ENCODE assay signal across 34 cellular contexts in the genomic region with DNA sequence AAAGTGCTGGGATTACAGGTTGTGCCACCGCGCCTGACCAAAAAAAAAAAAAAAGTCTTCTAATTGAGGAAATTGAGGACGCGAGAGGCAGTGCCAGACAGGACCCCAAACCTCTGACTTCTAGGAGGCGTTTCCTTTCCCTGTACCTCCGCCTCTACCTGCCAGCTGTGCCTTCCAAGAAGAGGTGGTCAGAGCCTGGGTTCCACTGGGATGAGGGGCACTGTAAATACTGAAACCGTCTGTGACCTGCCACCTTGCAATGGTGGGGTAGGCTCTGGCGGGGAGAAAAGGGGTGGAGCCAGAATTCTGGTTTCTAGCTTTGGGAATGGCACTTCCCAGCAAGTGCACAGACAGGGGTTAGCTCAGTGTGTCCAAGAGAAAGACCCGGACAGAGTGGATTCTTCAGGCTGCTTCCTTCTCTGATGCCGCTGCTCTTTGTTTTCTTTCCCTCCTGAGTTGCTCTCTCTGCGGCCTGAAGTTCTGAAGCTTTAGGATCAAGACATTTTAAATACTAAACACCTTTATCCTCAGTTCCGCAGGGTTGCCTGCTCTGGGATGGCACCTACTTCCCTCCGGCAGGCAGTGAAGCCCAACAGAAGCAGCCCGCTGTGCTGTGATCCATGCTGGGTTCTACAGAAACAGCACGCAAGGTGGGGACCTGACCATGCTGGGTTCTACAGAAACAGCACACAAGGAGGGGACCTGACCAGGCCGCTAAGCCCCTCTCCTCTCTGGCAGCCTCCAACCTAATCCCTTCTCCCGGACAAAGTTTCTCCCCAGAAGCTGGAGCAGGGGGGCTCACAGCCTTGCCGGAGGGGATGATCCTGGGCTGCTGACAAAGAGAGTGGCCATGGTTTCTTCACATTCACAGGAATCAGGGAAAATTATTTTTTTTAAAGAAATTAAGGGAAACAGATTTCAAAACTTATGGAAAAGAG.
DNase-seq lines count a peak whose midpoint lies in the region; ATAC-seq and TF ChIP-seq lines count a peak whose summit lies in the region.
"Had no signal": no experiment of that assay in that cellular context is flagged by ENCODE, and none has a peak within 500 bp of the region (broad histone marks: within the 10 kb centered on the region; RNA-seq: fewer than 3 reads in every experiment).

No MANE protein-coding gene starts in this region.

- H4K5ac ChIP-seq in mesendoderm (ENCODE audit: low read length) = no peak overlapping the region

- no peak overlapping the region for H3K23ac ChIP-seq in mesendoderm (ENCODE audit: low read length)

- H3K9ac ChIP-seq in mesendoderm (ENCODE audit: low read length) = no peak overlapping the region
- H3K9ac ChIP-seq: parathyroid adenoma had no signal

- H3K4ac ChIP-seq in mesendoderm (ENCODE audit: low read depth, low read length) = no peak overlapping the region

- intact Hi-C loops in heart left ventricle (cut with DNase I) = loop anchor here in 7 of 10 donors (2.0 to 5.0 kb wide), 7 partner anchors 42 to 278 kb away; partner anchors contain the start of gene ANKH (in 4 of the 7)

- no peaks in the 10 kb centered on the region for H3K9me3 ChIP-seq in cardiac muscle cell (ENCODE audit: low read depth)
- H3K9me3 ChIP-seq in heart left ventricle = no peaks in the 10 kb centered on the region
- H3K9me3 ChIP-seq: A549, breast epithelium, esophagus squamous epithelium, lower lobe of right lung, right atrium auricular region, stomach, tibial nerve had no signal

- no peak overlapping the region for H3K4me3 ChIP-seq in cardiac muscle cell
- no peak overlapping the region for H3K4me3 ChIP-seq in heart left ventricle
- no peak overlapping the region for H3K4me3 ChIP-seq in mesendoderm (ENCODE audit: low read length)
- H3K4me3 ChIP-seq: A549, breast epithelium, coronary artery, esophagus squamous epithelium, lower lobe of right lung, PC-9, right atrium auricular region, smooth muscle cell, stomach, tibial nerve had no signal

- H3K36me3 Mint-ChIP-seq in brain = peaks cover 49% of the 10 kb centered on the region
- peaks cover 2 to 25% of the 10 kb centered on the region in 2 donors for H3K36me3 Mint-ChIP-seq in stimulated activated naive B cell treated with anti-CD40 and anti-IgM and Interleukin-4, amounts not matched to agents 10 μg/mL and 1 μg/mL and 100 μg/mL, for 72 hours
- H3K36me3 Mint-ChIP-seq: natural killer cell treated with Interleukin-12 subunit alpha and Interleukin-12 subunit beta and Interleukin-15 and Interleukin-18, amount 100 ng/mL, for 72 hours had no signal

- no peaks in the 10 kb centered on the region for H3K9me3 Mint-ChIP-seq in brain
- no peaks in the 10 kb centered on the region for H3K9me3 Mint-ChIP-seq in stimulated activated naive B cell treated with anti-CD40 and anti-IgM and Interleukin-4, amounts not matched to agents 10 μg/mL and 1 μg/mL and 100 μg/mL, for 72 hours
- H3K9me3 Mint-ChIP-seq: activated naive CD4-positive, alpha-beta T cell treated with anti-CD3 and anti-CD28 coated beads, Interleukin-2, amount 50 U/mL, for 72 hours; CD4-positive, alpha-beta memory T cell; natural killer cell treated with Interleukin-12 subunit alpha and Interleukin-12 subunit beta and Interleukin-15 and Interleukin-18, amount 100 ng/mL, for 72 hours had no signal

- H3K27me3 ChIP-seq in cardiac muscle cell (no peaks in the 10 kb centered on the region), heart left ventricle (no peaks in the 10 kb centered on the region), mesendoderm (ENCODE audit: insufficient read depth, low read length, poor library complexity) (no peaks in the 10 kb centered on the region)
- H3K27me3 ChIP-seq: breast epithelium, esophagus squamous epithelium, foreskin keratinocyte, right atrium auricular region, stomach, tibial nerve had no signal

- H3K4me3 Mint-ChIP-seq in brain = no peak overlapping the region
- H3K4me3 Mint-ChIP-seq in stimulated activated naive B cell treated with anti-CD40 and anti-IgM and Interleukin-4, amounts not matched to agents 10 μg/mL and 1 μg/mL and 100 μg/mL, for 72 hours = no peak overlapping the region
- H3K4me3 Mint-ChIP-seq: CD4-positive, alpha-beta memory T cell; natural killer cell treated with Interleukin-12 subunit alpha and Interleukin-12 subunit beta and Interleukin-15 and Interleukin-18, amount 100 ng/mL, for 72 hours; T-helper 17 cell had no signal

- H4K8ac ChIP-seq in mesendoderm (ENCODE audit: low read depth, low read length) = no peak overlapping the region

- WGBS in heart left ventricle, 4 donors = 92 to 96% (median 95%) methylated on average over 18 of the region's 18 CpGs
- no CpG with 5 or more reads among the region's 18 CpGs for WGBS in mesendoderm (ENCODE audit: extremely low coverage, insufficient coverage, low lambda C conversion rate)

- H3K18ac ChIP-seq in mesendoderm (ENCODE audit: low read length) = no peak overlapping the region

- no peak overlapping the region for H2BK120ac ChIP-seq in mesendoderm (ENCODE audit: low read depth, low read length)

- ATAC-seq in heart left ventricle (no peak), HG02571 (IDR thresholded peaks at IDR 0.05; ENCODE audit: unreplicated experiment) (no peak)
- ATAC-seq in stimulated activated naive B cell treated with anti-CD40 and anti-IgM and Interleukin-4, amounts not matched to agents 10 μg/mL and 1 μg/mL and 100 μg/mL, for 72 hours (replicated peaks) = no peak
- ATAC-seq: A549; activated naive CD4-positive, alpha-beta T cell treated with anti-CD3 and anti-CD28 coated beads, Interleukin-2, amount 50 U/mL, for 72 hours; foreskin keratinocyte; lower lobe of right lung; natural killer cell treated with Interleukin-12 subunit alpha and Interleukin-12 subunit beta and Interleukin-15 and Interleukin-18, amount 100 ng/mL, for 72 hours; SK-N-SH treated with all-trans-retinoic acid at 6 μM for 48 hours; T-helper 17 cell had no signal

- H3K4me1 ChIP-seq in cardiac muscle cell (ENCODE audit: low read depth) (peaks cover 26% of the 10 kb centered on the region), heart left ventricle (peaks cover 0 to 41% (median 21%) of the 10 kb centered on the region in 12 donors), mesendoderm (ENCODE audit: control insufficient read depth, low read depth, low read length) (peaks cover 13% of the 10 kb centered on the region)
- H3K4me1 ChIP-seq: A549, breast epithelium, foreskin keratinocyte had no signal

- no peaks in the 10 kb centered on the region for H3K79me2 ChIP-seq in mesendoderm (ENCODE audit: control insufficient read depth, insufficient read depth, low read length)

- H3K56ac ChIP-seq in mesendoderm (ENCODE audit: low read length) = peak overlapping the region; percentile 42

- no peak overlapping the region for H2BK5ac ChIP-seq in mesendoderm (ENCODE audit: low read length)

- H3K27ac Mint-ChIP-seq in brain = peak overlapping the region in 3 of 5 experiments; percentile 35 to 60 (median 48)
- H3K27ac Mint-ChIP-seq in stimulated activated naive B cell treated with anti-CD40 and anti-IgM and Interleukin-4, amounts not matched to agents 10 μg/mL and 1 μg/mL and 100 μg/mL, for 72 hours = peak overlapping the region; percentile 37
- H3K27ac Mint-ChIP-seq: natural killer cell treated with Interleukin-12 subunit alpha and Interleukin-12 subunit beta and Interleukin-15 and Interleukin-18, amount 100 ng/mL, for 72 hours had no signal

- no peaks in the 10 kb centered on the region for H3K79me1 ChIP-seq in mesendoderm (ENCODE audit: low read length)

- H3K4me1 Mint-ChIP-seq in brain = peaks cover 23% of the 10 kb centered on the region
- H3K4me1 Mint-ChIP-seq in stimulated activated naive B cell treated with anti-CD40 and anti-IgM and Interleukin-4, amounts not matched to agents 10 μg/mL and 1 μg/mL and 100 μg/mL, for 72 hours = peaks cover 6 to 7% of the 10 kb centered on the region in 2 donors

- H3K27me3 Mint-ChIP-seq in brain = no peaks in the 10 kb centered on the region
- no peaks in the 10 kb centered on the region for H3K27me3 Mint-ChIP-seq in stimulated activated naive B cell treated with anti-CD40 and anti-IgM and Interleukin-4, amounts not matched to agents 10 μg/mL and 1 μg/mL and 100 μg/mL, for 72 hours
- H3K27me3 Mint-ChIP-seq: CD4-positive, alpha-beta memory T cell; natural killer cell treated with Interleukin-12 subunit alpha and Interleukin-12 subunit beta and Interleukin-15 and Interleukin-18, amount 100 ng/mL, for 72 hours; T-helper 17 cell had no signal

- H3K4me2 ChIP-seq in mesendoderm (ENCODE audit: low read length) = no peak overlapping the region
- H3K4me2 ChIP-seq: A549, PC-9, smooth muscle cell had no signal

- H2BK15ac ChIP-seq in mesendoderm (replicated peaks; ENCODE audit: low read depth) = no peak overlapping the region

- H3K36me3 ChIP-seq in cardiac muscle cell (no peaks in the 10 kb centered on the region), heart left ventricle (peaks cover 0 to 61% (median 34%) of the 10 kb centered on the region in 9 donors), mesendoderm (ENCODE audit: control insufficient read depth, insufficient read depth, low read length) (no peaks in the 10 kb centered on the region)
- H3K36me3 ChIP-seq: breast epithelium had no signal

- DNase-seq in cardiac muscle cell (ENCODE audit: low read depth in 1 of 2, low spot score in 1 of 2) (no peak), heart left ventricle (no peak), mesendoderm (no peak), ureter (ENCODE audit: low spot score) (no peak)
- no peak for DNase-seq in stimulated activated naive B cell treated with anti-CD40 and anti-IgM and Interleukin-4, amounts not matched to agents 10 μg/mL and 1 μg/mL and 100 μg/mL, for 72 hours
- DNase-seq in activated effector memory CD4-positive, alpha-beta T cell treated with Interleukin-2 at 50 U/mL for 16 hours = no peak
- DNase-seq: amygdala; CD4-positive, alpha-beta memory T cell; esophagus squamous epithelium; GOT3; KG1; kidney glomerular epithelial cell; lower lobe of right lung; NCI-H1417; NCI-H2029; NCI-H526 treated with DMSO at 0.1 percent for 48 hours; NK-92 treated with Interleukin-12 subunit alpha and Interleukin-12 subunit beta, amount 100 ng/mL, for 24 hours; PC-9; Right ventricle myocardium superior; stomach; T-helper 17 cell had no signal

- TF ChIP-seq CTCF in cardiac muscle cell (IDR thresholded peaks at IDR 0.05; ENCODE audit: low read depth, low read length) (no peak), heart left ventricle (IDR thresholded peaks at IDR 0.05) (no peak), brain (conservative IDR thresholded peaks at IDR 0.05) (no peak)

- H3K27ac ChIP-seq in cardiac muscle cell = peak overlapping the region; percentile 10
- no peak overlapping the region for H3K27ac ChIP-seq in heart left ventricle
- H3K27ac ChIP-seq in mesendoderm (ENCODE audit: low read depth, low read length) = no peak overlapping the region
- H3K27ac ChIP-seq: A549, breast epithelium, coronary artery, esophagus squamous epithelium, foreskin keratinocyte, lower lobe of right lung, parathyroid adenoma, PC-9, right atrium auricular region, stomach had no signal

- TF ChIP-seq POLR2A in heart left ventricle (IDR thresholded peaks at IDR 0.05) = no peak

- no peak overlapping the region for H2AK5ac ChIP-seq in mesendoderm (ENCODE audit: low read length)
